ENCODE assay signal across 25 cellular contexts in genomic region chr6:163525926-163526325, GRCh38.
DNase-seq lines count a peak whose midpoint lies in the region; ATAC-seq, FAIRE-seq and TF ChIP-seq lines count a peak whose summit lies in the region.
"Had no signal": no experiment of that assay in that cellular context is flagged by ENCODE, and none has a peak within 500 bp of the region (broad histone marks: within the 10 kb centered on the region; RNA-seq: fewer than 3 reads in every experiment).

No MANE protein-coding gene starts in this region.

- H3K36me3 Mint-ChIP-seq in endodermal cell (ENCODE audit: low read depth) (peaks cover 5% of the 10 kb centered on the region), nephron (ENCODE audit: low read depth) (peaks cover 8% of the 10 kb centered on the region)
- no peaks in the 10 kb centered on the region for H3K36me3 Mint-ChIP-seq in activated CD4-positive, alpha-beta memory T cell treated with anti-CD3 and anti-CD28 coated beads for 36 hours

- H3F3A ChIP-seq in PC-3 (ENCODE audit: low read length, unreplicated experiment), result no peaks in the 10 kb centered on the region

- H3K9me3 ChIP-seq in A549 (no peaks in the 10 kb centered on the region), endodermal cell (ENCODE audit: control insufficient read depth, low read length) (no peaks in the 10 kb centered on the region), PC-3 (ENCODE audit: low read length) (no peaks in the 10 kb centered on the region)
- H3K9me3 ChIP-seq: adrenal gland, BLaER1, Caco-2 had no signal

- H3K79me2 ChIP-seq in PC-3 (ENCODE audit: low read length), result peaks cover 98% of the 10 kb centered on the region

- TF ChIP-seq CTCF in A549 (IDR thresholded peaks at IDR 0.05), result no peak
- no peak for TF ChIP-seq CTCF in endodermal cell (conservative IDR thresholded peaks at IDR 0.05)
- TF ChIP-seq CTCF in nephron (IDR thresholded peaks at IDR 0.05; ENCODE audit: unreplicated experiment in 3 of 3), result no peak
- no peak for TF ChIP-seq CTCF in PC-3 (conservative IDR thresholded peaks at IDR 0.05; ENCODE audit: low read depth, low read length)

- no peak for FAIRE-seq in A549 (lab: Jason Lieb, UNC)
- FAIRE-seq: K562 had no signal

- ATAC-seq in A549, result no peak
- no peak for ATAC-seq in PC-3
- no peak for ATAC-seq in HG03108 (IDR thresholded peaks at IDR 0.05; ENCODE audit: unreplicated experiment)
- ATAC-seq: K562 had no signal

- intact Hi-C loops in PC-3 (cut with micrococcal nuclease), result loop anchor here (5.0 kb wide), 1 partner anchor 34 kb away; no protein-coding TSS in a partner anchor
- intact Hi-C loops in activated CD4-positive, alpha-beta memory T cell treated with anti-CD3 and anti-CD28 coated beads for 36 hours (cut with micrococcal nuclease), result no loop called here

- H2AFZ ChIP-seq in PC-3 (ENCODE audit: low read length), result no peak overlapping the region

- no peaks in the 10 kb centered on the region for H3K27me3 Mint-ChIP-seq in endodermal cell (ENCODE audit: insufficient read depth)
- no peaks in the 10 kb centered on the region for H3K27me3 Mint-ChIP-seq in nephron (ENCODE audit: low read depth)
- no peaks in the 10 kb centered on the region for H3K27me3 Mint-ChIP-seq in activated CD4-positive, alpha-beta memory T cell treated with anti-CD3 and anti-CD28 coated beads for 36 hours

- TF ChIP-seq RAD21 in A549 (conservative IDR thresholded peaks at IDR 0.05 in 1 of 2, IDR thresholded peaks at IDR 0.05 in 1 of 2), result no peak

- no TSS peak for BruUV-seq in PC-3 (replicated peaks; lab: Mats Ljungman, UMichigan)

- H3K4me1 ChIP-seq in A549 (peaks cover 54% of the 10 kb centered on the region), endodermal cell (ENCODE audit: control insufficient read depth, insufficient read depth, low read length) (no peaks in the 10 kb centered on the region), PC-3 (ENCODE audit: insufficient read depth, low read length) (peaks cover 25% of the 10 kb centered on the region)
- H3K4me1 ChIP-seq: Caco-2 had no signal

- H4K20me1 ChIP-seq in PC-3 (ENCODE audit: low read length), result peaks cover 45% of the 10 kb centered on the region; the same call in 1 of the 2 replicates

- H3K27ac Mint-ChIP-seq in endodermal cell, result peak overlapping the region; percentile 1
- H3K27ac Mint-ChIP-seq in nephron, result peak overlapping the region; percentile 19 to 74 (median 42)
- H3K27ac Mint-ChIP-seq in activated CD4-positive, alpha-beta memory T cell treated with anti-CD3 and anti-CD28 coated beads for 36 hours, result no peak overlapping the region

- no peak for TF ChIP-seq POLR2A in A549 (IDR thresholded peaks at IDR 0.05; ENCODE audit: low read length)

- no peak overlapping the region for H3K9ac ChIP-seq in endodermal cell (ENCODE audit: extremely low read depth, low read length, poor library complexity, severe bottlenecking)
- H3K9ac ChIP-seq in PC-3 (ENCODE audit: low read length), result no peak overlapping the region
- H3K9ac ChIP-seq: BLaER1 had no signal

- POLR2A ChIA-PET in A549 (lab: Yijun Ruan, JAX), result no interaction called here
- POLR2A ChIA-PET in PC-3 (lab: Charles Lee; ENCODE audit: unreplicated experiment), result no interaction called here
- POLR2A ChIA-PET in activated CD4-positive, alpha-beta memory T cell treated with anti-CD3 and anti-CD28 coated beads for 36 hours (lab: Charles Lee), result no interaction called here

- no peak overlapping the region for H3K4me3 Mint-ChIP-seq in endodermal cell
- no peak overlapping the region for H3K4me3 Mint-ChIP-seq in nephron
- H3K4me3 Mint-ChIP-seq in activated CD4-positive, alpha-beta memory T cell treated with anti-CD3 and anti-CD28 coated beads for 36 hours, result no peak overlapping the region

- H3K27me3 ChIP-seq in endodermal cell (ENCODE audit: control insufficient read depth, insufficient read depth, low read length, poor library complexity, severe bottlenecking) (no peaks in the 10 kb centered on the region), PC-3 (ENCODE audit: low read length) (no peaks in the 10 kb centered on the region)
- H3K27me3 ChIP-seq: adrenal gland, BLaER1 had no signal

- peak overlapping the region; percentile 40; the same call in 2 of the 3 replicates for H3K4me2 ChIP-seq in A549
- H3K4me2 ChIP-seq in PC-3 (ENCODE audit: low read length), result no peak overlapping the region
- H3K4me2 ChIP-seq: BLaER1 had no signal

- H3K9me2 ChIP-seq in PC-3 (replicated peaks; ENCODE audit: low read length), result no peaks in the 10 kb centered on the region

- H3K27ac ChIP-seq in A549 (peak overlapping the region in 1 of 2 experiments; percentile 31; a peak in 1 of 6 replicates), endodermal cell (ENCODE audit: low read depth, low read length) (no peak overlapping the region), PC-3 (ENCODE audit: low read length) (no peak overlapping the region)
- H3K27ac ChIP-seq: adrenal gland, BLaER1, WERI-Rb-1 had no signal

- no peak overlapping the region for H3K4me3 ChIP-seq in A549
- no peak overlapping the region for H3K4me3 ChIP-seq in endodermal cell (ENCODE audit: low read length)
- no peak overlapping the region for H3K4me3 ChIP-seq in PC-3 (ENCODE audit: low read length)
- H3K4me3 ChIP-seq: adrenal gland, BLaER1, K562 had no signal

- no peaks in the 10 kb centered on the region for H3K36me3 ChIP-seq in endodermal cell (ENCODE audit: control insufficient read depth, insufficient read depth, low read length)
- no peaks in the 10 kb centered on the region for H3K36me3 ChIP-seq in PC-3 (ENCODE audit: low read depth, low read length)
- H3K36me3 ChIP-seq: adrenal gland, WERI-Rb-1 had no signal

- H3K9me3 Mint-ChIP-seq in endodermal cell (no peaks in the 10 kb centered on the region), nephron (no peaks in the 10 kb centered on the region)
- no peaks in the 10 kb centered on the region for H3K9me3 Mint-ChIP-seq in activated CD4-positive, alpha-beta memory T cell treated with anti-CD3 and anti-CD28 coated beads for 36 hours

- H3K4me1 Mint-ChIP-seq in endodermal cell (peaks cover 10% of the 10 kb centered on the region), nephron (peaks cover 69% of the 10 kb centered on the region)
- H3K4me1 Mint-ChIP-seq in activated CD4-positive, alpha-beta memory T cell treated with anti-CD3 and anti-CD28 coated beads for 36 hours (ENCODE audit: low read depth), result peaks cover 22% of the 10 kb centered on the region

- CTCF ChIA-PET in A549 (lab: Yijun Ruan, JAX), result no interaction called here
- CTCF ChIA-PET in PC-3 (lab: Charles Lee), result no interaction called here
- CTCF ChIA-PET in activated CD4-positive, alpha-beta memory T cell treated with anti-CD3 and anti-CD28 coated beads for 36 hours (lab: Charles Lee), result interaction anchor here (1.1 kb wide), 1 partner anchor 29 kb away, joined by 3 read pairs; no protein-coding TSS in a partner anchor

- DNase-seq in A549 (ENCODE audit: low read depth in 1 of 2, low spot score in 1 of 2) (no peak), LHCN-M2 (ENCODE audit: low read depth) (peak; percentile 25), endodermal cell (no peak), HUDEP-2 (lab: John Stamatoyannopoulos, UW; ENCODE audit: unreplicated experiment in 76 of 76) (no peak), PC-3 (no peak)
- DNase-seq in activated CD4-positive, alpha-beta memory T cell treated with anti-CD3 and anti-CD28 coated beads for 36 hours, result no peak
- DNase-seq: activated CD4-positive, alpha-beta T cell treated with anti-CD3 and anti-CD28 coated beads, Interleukin-2, amount 50 U/mL, for 4 hours; activated gamma-delta T cell treated with Interleukin-2 at 50 U/mL for 16 hours; activated T-cell treated with anti-CD3 and anti-CD28 coated beads for 4 hours; adrenal gland; Caco-2; caudate nucleus; DND-41; glutamatergic neuron; NCI-H146; NCI-H774; SIG-M5; stimulated activated CD4-positive, alpha-beta T cell treated with anti-CD3 and anti-CD28 coated beads, Interleukin-12 subunit alpha, Interleukin-12 subunit beta, amount 100 ng/mL, for 4 hours; substantia nigra; T-helper 2 cell; WERI-Rb-1 had no signal

- no peak for TF ChIP-seq EP300 in A549 (IDR thresholded peaks at IDR 0.05)

TF ChIP-seq in A549, 52 proteins besides CTCF, POLR2A, EP300 and RAD21 (continues in another document):
- TF ChIP-seq CBX8 (IDR thresholded peaks at IDR 0.05), result no peak
- TF ChIP-seq HOXB13 (CRISPR knock-in tag; IDR thresholded peaks at IDR 0.05; ENCODE audit: low read depth), result no peak
- no peak for TF ChIP-seq RARB (CRISPR knock-in tag; IDR thresholded peaks at IDR 0.05)
- TF ChIP-seq ESRRA (IDR thresholded peaks at IDR 0.05; ENCODE audit: borderline replicate concordance, low read length), result no peak
- TF ChIP-seq E2F6 (IDR thresholded peaks at IDR 0.05; ENCODE audit: borderline replicate concordance, low read depth), result no peak
- TF ChIP-seq REST (IDR thresholded peaks at IDR 0.05), result no peak
- no peak for TF ChIP-seq MAZ (IDR thresholded peaks at IDR 0.05; ENCODE audit: borderline replicate concordance, low read depth, low read length)
- TF ChIP-seq EHMT2 (IDR thresholded peaks at IDR 0.05; ENCODE audit: low read depth), result no peak
